ENCODE assay signal across 8 cellular contexts in genomic region chr10:98414932-98415709, GRCh38. TPM values are rescaled to one million over a fixed set of nuclear protein-coding genes. Genes with fewer than 3 reads are reported as not detected.
DNase-seq lines count a peak whose midpoint lies in the region; ATAC-seq and TF ChIP-seq lines count a peak whose summit lies in the region.

TSS of gene PYROXD2 (minus strand) at chr10:98415182. CDS start at chr10:98415135, 47 bp downstream.

- peaks cover 12 to 26% (median 19%) of the 10 kb centered on the region in 4 donors for H3K4me1 Mint-ChIP-seq in CD4-positive, alpha-beta memory T cell

- H3K36me3 Mint-ChIP-seq in CD4-positive, alpha-beta memory T cell = peaks cover 12 to 38% of the 10 kb centered on the region in 2 donors

- peak; percentile 81 for TF ChIP-seq POLR2A in HCT116 (IDR thresholded peaks at IDR 0.05; ENCODE audit: borderline replicate concordance, extremely low read depth, insufficient read depth, insufficient read length)

- H3K36me3 ChIP-seq in CD4-positive, alpha-beta memory T cell (ENCODE audit: insufficient read depth, low read length) = peaks cover 12% of the 10 kb centered on the region
- H3K36me3 ChIP-seq in HCT116 (ENCODE audit: control insufficient read depth in 1 of 2, insufficient read depth in 2 of 2, low read length in 2 of 2) = peaks cover 0 to 3% of the 10 kb centered on the region in 2 experiments; a peak in 1 of 4 replicates

- RAD21 ChIA-PET in HCT116 (lab: Charles Lee; ENCODE audit: low non-redundant PET in 1 of 2, low total read pairs in 2 of 2, uncharacterized antibody in 2 of 2, unreplicated experiment in 2 of 2) = no interaction called here

- 0 out of 2 replicates have a peak, but pooled peaks cover 7% of the 10 kb centered on the region for H3K79me2 ChIP-seq in HCT116 (ENCODE audit: insufficient read depth, low read length)

- peak within 1 kb of the TSS; percentile 66 for H3K9ac ChIP-seq in HCT116 (ENCODE audit: low read length)

- TF ChIP-seq RAD21 in HCT116 (IDR thresholded peaks at IDR 0.05; ENCODE audit: low read depth) = no peak

- H3K27me3 ChIP-seq in CD4-positive, alpha-beta memory T cell (ENCODE audit: insufficient read depth, low read length) = no peaks in the 10 kb centered on the region
- H3K27me3 ChIP-seq in HCT116 (ENCODE audit: insufficient read depth, low read length) = no peaks in the 10 kb centered on the region

- H3K27me3 Mint-ChIP-seq in CD4-positive, alpha-beta memory T cell = no peaks in the 10 kb centered on the region

- no peaks in the 10 kb centered on the region for H3K9me3 ChIP-seq in CD4-positive, alpha-beta memory T cell (ENCODE audit: control insufficient read depth in 1 of 2, low read length in 2 of 2)
- no peaks in the 10 kb centered on the region for H3K9me3 ChIP-seq in HCT116 (ENCODE audit: control insufficient read depth in 1 of 2, insufficient read depth in 1 of 2, low read depth in 1 of 2, low read length in 2 of 2)

- peak; percentile 96 for ATAC-seq in HCT116
- ATAC-seq in GM19324 (IDR thresholded peaks at IDR 0.05; ENCODE audit: low FRiP score, unreplicated experiment) = no peak

- peak within 1 kb of the TSS; percentile 13 for H2AFZ ChIP-seq in HCT116 (ENCODE audit: low read depth, low read length, poor library complexity, severe bottlenecking)

- H3K4me1 ChIP-seq in CD4-positive, alpha-beta memory T cell (ENCODE audit: insufficient read depth, low read length) = peaks cover 16% of the 10 kb centered on the region
- peaks cover 13 to 22% of the 10 kb centered on the region in 2 experiments for H3K4me1 ChIP-seq in HCT116 (ENCODE audit: control insufficient read depth in 1 of 2, insufficient read depth in 2 of 2, low read length in 2 of 2)

- peak within 1 kb of the TSS; percentile 89 to 98 (median 94) for H3K4me3 Mint-ChIP-seq in CD4-positive, alpha-beta memory T cell

- no peaks in the 10 kb centered on the region for H4K20me1 ChIP-seq in HCT116 (ENCODE audit: insufficient read depth)

- H3K4me3 ChIP-seq in CD4-positive, alpha-beta memory T cell (ENCODE audit: low read length in 2 of 2) = peak within 1 kb of the TSS; percentile 39 to 47
- H3K4me3 ChIP-seq in HCT116 (replicated peaks in 1 of 2; ENCODE audit: low read depth in 1 of 2, low read length in 2 of 2) = peak within 1 kb of the TSS; percentile 82 to 92

- H3K9me2 ChIP-seq in HCT116 (ENCODE audit: insufficient read depth) = no peaks in the 10 kb centered on the region

- H3K9me3 Mint-ChIP-seq in CD4-positive, alpha-beta memory T cell = no peaks in the 10 kb centered on the region

- peak; percentile 50 to 62 (median 57) for DNase-seq in CD4-positive, alpha-beta memory T cell
- DNase-seq in HCT116 (ENCODE audit: low read depth, low spot score) = peak; percentile 81
- DNase-seq in NCI-H2227 treated with DMSO at 0.1 percent for 48 hours (lab: John Stamatoyannopoulos, UW) = peak; percentile 63
- DNase-seq in activated T-cell treated with anti-CD3 and anti-CD28 coated beads for 1 hour (ENCODE audit: low read depth) = peak; percentile 32
- DNase-seq in epidermal melanocyte (ENCODE audit: insufficient read length, low spot score) = peak; percentile 99
- peak; percentile 91 for DNase-seq in medulla oblongata (ENCODE audit: extremely low spot score)
- peak; percentile 55 for DNase-seq in stimulated activated CD8-positive, alpha-beta memory T cell treated with anti-CD3 and anti-CD28 coated beads, Interleukin-4, amount 100 ng/mL, for 48 hours

- H3K27ac ChIP-seq in CD4-positive, alpha-beta memory T cell (ENCODE audit: low read depth, low read length) = peak within 1 kb of the TSS; percentile 47
- H3K27ac ChIP-seq in HCT116 (ENCODE audit: low read depth, low read length) = peak within 1 kb of the TSS; percentile 53

- POLR2A ChIA-PET in CD4-positive, alpha-beta memory T cell (lab: Charles Lee; ENCODE audit: partially characterized antibody) = interaction anchor here (0.5 to 2.0 kb wide), 4 partner anchors 10 to 243 kb away, joined by 3 to 9 read pairs (median 3); no protein-coding TSS in a partner anchor
- POLR2A ChIA-PET in HCT116 (lab: Charles Lee) = interaction anchor here (0.6 to 1.0 kb wide), 8 partner anchors 9 to 46 kb away, joined by 3 to 8 read pairs (median 3); no protein-coding TSS in a partner anchor

- TF ChIP-seq CTCF in HCT116 (IDR thresholded peaks at IDR 0.05 in 2 of 3, conservative IDR thresholded peaks at IDR 0.05 in 1 of 3; ENCODE audit: borderline replicate concordance in 1 of 3, insufficient read depth in 1 of 3, low read depth in 2 of 3, low read length in 2 of 3) = peak in 1 of 3 experiments; percentile 16; a peak in 1 of 6 replicates

- intact Hi-C loops in CD4-positive, alpha-beta memory T cell (cut with micrococcal nuclease) = loop anchor here (1.0 kb wide), 1 partner anchor 31 kb away; the partner anchor contains the start of gene HPS1
- intact Hi-C loops in HCT116 (cut with micrococcal nuclease) = loop anchor here (10.0 kb wide), 1 partner anchor 150 kb away; the partner anchor contains the start of gene LOXL4

- H3K27ac Mint-ChIP-seq in CD4-positive, alpha-beta memory T cell = peak within 1 kb of the TSS; percentile 86 to 97 (median 93)

- peak within 1 kb of the TSS; percentile 76 for H3K4me2 ChIP-seq in HCT116 (ENCODE audit: low read length)

- no TSS peak for BruUV-seq in HCT116 (replicated peaks; lab: Mats Ljungman, UMichigan)

- CTCF ChIA-PET in CD4-positive, alpha-beta memory T cell (lab: Charles Lee; ENCODE audit: partially characterized antibody) = interaction anchor here (2.7 kb wide), 1 partner anchor 11 kb away, joined by 10 read pairs; no protein-coding TSS in a partner anchor
- CTCF ChIA-PET in HCT116 (lab: Charles Lee) = interaction anchor here (2.1 kb wide), 1 partner anchor 9 kb away, joined by 22 read pairs; no protein-coding TSS in a partner anchor

TF ChIP-seq in HCT116, 20 proteins besides CTCF, POLR2A, EP300 and RAD21 (continues in another document):
- TF ChIP-seq FOSL1 (IDR thresholded peaks at IDR 0.05; ENCODE audit: low read depth) (no peak), YY1 (IDR thresholded peaks at IDR 0.05; ENCODE audit: extremely low read depth, insufficient replicate concordance, low read depth, low read length) (peak; percentile 89), SRF (IDR thresholded peaks at IDR 0.05; ENCODE audit: low read depth) (no peak), CEBPB (IDR thresholded peaks at IDR 0.05; ENCODE audit: low read depth) (no peak), ZFX (IDR thresholded peaks at IDR 0.05) (peak; percentile 86; the same call in 1 of the 2 replicates), EZH2phosphoT487 (IDR thresholded peaks at IDR 0.05; ENCODE audit: borderline replicate concordance) (no peak), CBX3 (IDR thresholded peaks at IDR 0.05; ENCODE audit: low read depth) (peak; percentile 81), EZH2 (IDR thresholded peaks at IDR 0.05) (no peak), MAX (IDR thresholded peaks at IDR 0.05) (peak; percentile 80), SIN3A (IDR thresholded peaks at IDR 0.05; ENCODE audit: low read depth) (peak; percentile 90), ZNF274 (IDR thresholded peaks at IDR 0.05; ENCODE audit: low read depth, low read length) (no peak), SP1 (IDR thresholded peaks at IDR 0.05; ENCODE audit: low read depth) (peak; percentile 60; the same call in 1 of the 2 replicates), JUND (IDR thresholded peaks at IDR 0.05) (no peak), REST (IDR thresholded peaks at IDR 0.05; ENCODE audit: low read depth) (no peak), POLR2AphosphoS5 (IDR thresholded peaks at IDR 0.05; ENCODE audit: low read depth, low read length) (peak; percentile 100), ATF3 (IDR thresholded peaks at IDR 0.05) (no peak), TCF7L2 (IDR thresholded peaks at IDR 0.05; ENCODE audit: borderline replicate concordance, extremely low read depth, insufficient read depth, insufficient read length) (no peak), ELF1 (IDR thresholded peaks at IDR 0.05; ENCODE audit: borderline replicate concordance, low read depth) (no peak; the same call in 1 of the 2 replicates), EGR1 (IDR thresholded peaks at IDR 0.05; ENCODE audit: low read depth) (no peak)

RNA-seq across cellular contexts. Expression of gene PYROXD2, which starts in this region (rescaled TPM):
- 10 to 100 TPM; 36.2 to 36.6 TPM for total RNA-seq in CD4-positive, alpha-beta memory T cell
- 1 to 10 TPM in 1 of 2 donors, under 1 TPM in 1; 0.98 to 2.8 TPM for polyA plus RNA-seq in CD4-positive, alpha-beta memory T cell
- total RNA-seq in HCT116 (2021; ENCODE audit: unreplicated experiment) = 14.2 TPM
- polyA plus RNA-seq in HCT116 (2012) = 8.3 and 9.5 TPM in 2 replicates

Comparison
In these comparisons a context has a peak if more than half of its experiments do, and no peak if none do; other contexts are left out.
1. DNase-seq: peak in every context shown above with its lines; median percentile 99 in epidermal melanocyte; 91 in medulla oblongata; 81 in HCT116; 63 in NCI-H2227 treated with DMSO at 0.1 percent for 48 hours; 57 in CD4-positive, alpha-beta memory T cell; 55 in stimulated activated CD8-positive, alpha-beta memory T cell treated with anti-CD3 and anti-CD28 coated beads, Interleukin-4, amount 100 ng/mL, for 48 hours; 32 in activated T-cell treated with anti-CD3 and anti-CD28 coated beads for 1 hour.